ENCODE assay signal across 31 cellular contexts in genomic region chr9:113842086-113842485, GRCh38.
"Had no signal": no experiment of that assay in that cellular context is flagged by ENCODE, and none has a peak within 500 bp of the region (broad histone marks: within the 10 kb centered on the region; RNA-seq: fewer than 3 reads in every experiment).

No MANE protein-coding gene starts in this region.

- H3K27me3 ChIP-seq: ascending aorta, cardiac muscle cell had no signal

- FAIRE-seq: bronchial epithelial cell, TTC549 had no signal

- ATAC-seq: activated CD8-positive, alpha-beta T cell treated with anti-CD3 and anti-CD28 coated beads for 36 hours; activated naive CD4-positive, alpha-beta T cell treated with anti-CD3 and anti-CD28 coated beads, Interleukin-2, amount 50 U/mL, for 72 hours; activated T-cell treated with anti-CD3 and anti-CD28 coated beads, Interleukin-2, amount 50 U/mL, for 4 hours; activated T-cell treated with anti-CD3 and anti-CD28 coated beads, Interleukin-2, amount 50 U/mL, for 72 hours; activated T-helper 17 cell treated with anti-CD3 and anti-CD28 coated beads, Interleukin-2, amount 50 U/mL, for 72 hours; T-helper 17 cell had no signal

- H3K4me3 ChIP-seq: ascending aorta, cardiac muscle cell had no signal

- H3K36me3 ChIP-seq: ascending aorta, cardiac muscle cell had no signal

- H3K27ac ChIP-seq: ascending aorta, cardiac muscle cell, VCaP had no signal

- DNase-seq: activated B cell treated with CpG ODN at 0.5 μM for 24 hours; activated CD4-positive, alpha-beta memory T cell treated with anti-CD3 and anti-CD28 coated beads for 36 hours; activated CD4-positive, alpha-beta T cell treated with anti-CD3 and anti-CD28 coated beads for 4 hours; activated CD4-positive, alpha-beta T cell treated with anti-CD3 and anti-CD28 coated beads, Interleukin-2, amount 10 ng/mL, durations not matched to agents 24 days and 14 days; activated CD4-positive, alpha-beta T cell treated with anti-CD3 and anti-CD28 coated beads, Interleukin-2, amount 50 U/mL, for 1 hour; activated CD4-positive, alpha-beta T cell treated with anti-CD3 and anti-CD28 coated beads, Interleukin-2, amount 50 U/mL, for 4 hours; activated CD4-positive, CD25-positive, alpha-beta regulatory T cell treated with anti-CD3 and anti-CD28 coated beads, Interleukin-2, amount 50 U/mL, for 72 hours; activated CD8-positive, alpha-beta memory T cell treated with anti-CD3 and anti-CD28 coated beads, Interleukin-2, amount 50 U/mL, for 4 hours; activated CD8-positive, alpha-beta T cell treated with anti-CD3 and anti-CD28 coated beads for 36 hours; activated effector memory CD4-positive, alpha-beta T cell treated with anti-CD3 and anti-CD28 coated beads, Interleukin-2, amount 50 U/mL, for 16 hours; activated gamma-delta T cell treated with Interleukin-2 at 50 U/mL for 16 hours; activated naive CD4-positive, alpha-beta T cell; activated naive CD4-positive, alpha-beta T cell treated with anti-CD3 and anti-CD28 coated beads for 36 hours; activated naive CD4-positive, alpha-beta T cell treated with anti-CD3 and anti-CD28 coated beads, Interleukin-2, amount 50 U/mL, for 16 hours; activated naive CD8-positive, alpha-beta T cell treated with anti-CD3 and anti-CD28 coated beads for 36 hours; activated T-cell treated with anti-CD3 and anti-CD28 coated beads for 4 hours; activated T-cell treated with anti-CD3 and anti-CD28 coated beads, Interleukin-2, amount 50 U/mL, for 1 hour; activated T-cell treated with anti-CD3 and anti-CD28 coated beads, Interleukin-2, amount 50 U/mL, for 4 hours; activated T-cell treated with anti-CD3 and anti-CD28 coated beads, Interleukin-2, amount 50 U/mL, for 72 hours; amygdala; anterior cingulate cortex; caudate nucleus; cerebellar nuclear complex; T-helper 17 cell had no signal

- H3K4me1 ChIP-seq: ascending aorta had no signal
